8 cellular contexts compared by ENCODE assay signal in genomic region chr1:6785318-6785712, GRCh38. TPM values are rescaled to one million over a fixed set of nuclear protein-coding genes. Genes with fewer than 3 reads are reported as not detected.
DNase-seq lines count a peak whose midpoint lies in the region; ATAC-seq and TF ChIP-seq lines count a peak whose summit lies in the region.

Gene CAMTA1 (plus strand): TSS chr1:6785454. CDS start chr1:6785531, 77 bp downstream.

- H3K4me1 ChIP-seq in cardiac muscle cell (ENCODE audit: low read depth) = peaks cover 44% of the 10 kb centered on the region

- ATAC-seq in GM18498 (IDR thresholded peaks at IDR 0.05; ENCODE audit: unreplicated experiment) = peak; percentile 75
- peak; percentile 76 for ATAC-seq in HG03045 (IDR thresholded peaks at IDR 0.05; ENCODE audit: unreplicated experiment)
- ATAC-seq in activated CD8-positive, alpha-beta T cell treated with anti-CD3 and anti-CD28 coated beads, Interleukin-2, amount 10 ng/mL, durations not matched to agents 7 days and 5 days = peak; percentile 88

- no peaks in the 10 kb centered on the region for H3K36me3 ChIP-seq in cardiac muscle cell

- H3K27me3 ChIP-seq in cardiac muscle cell = no peaks in the 10 kb centered on the region

- H3K9me3 ChIP-seq in cardiac muscle cell (ENCODE audit: low read depth) = no peaks in the 10 kb centered on the region

- no peaks in the 10 kb centered on the region for H3K9me3 Mint-ChIP-seq in activated CD8-positive, alpha-beta T cell treated with anti-CD3 and anti-CD28 coated beads, Interleukin-2, amount 10 ng/mL, durations not matched to agents 7 days and 5 days (ENCODE audit: insufficient read depth)

- DNase-seq in activated CD8-positive, alpha-beta T cell treated with anti-CD3 and anti-CD28 coated beads, Interleukin-2, amount 10 ng/mL, durations not matched to agents 7 days and 5 days = no peak
- DNase-seq in cardiac muscle cell (ENCODE audit: low read depth in 1 of 2, low spot score in 1 of 2) = no peak
- no peak for DNase-seq in renal cortical epithelial cell (ENCODE audit: low read depth)
- no peak for DNase-seq in SHP77 (lab: John Stamatoyannopoulos, UW)
- no peak for DNase-seq in HPDE6-E6E7 (ENCODE audit: extremely low spot score)
- DNase-seq in inferior parietal cortex (ENCODE audit: extremely low spot score) = no peak

- H3K4me1 Mint-ChIP-seq in activated CD8-positive, alpha-beta T cell treated with anti-CD3 and anti-CD28 coated beads, Interleukin-2, amount 10 ng/mL, durations not matched to agents 7 days and 5 days (ENCODE audit: low read depth) = peaks cover 42% of the 10 kb centered on the region

- H3K36me3 Mint-ChIP-seq in activated CD8-positive, alpha-beta T cell treated with anti-CD3 and anti-CD28 coated beads, Interleukin-2, amount 10 ng/mL, durations not matched to agents 7 days and 5 days (ENCODE audit: low read depth) = peaks cover 18% of the 10 kb centered on the region

- TF ChIP-seq CTCF in cardiac muscle cell (IDR thresholded peaks at IDR 0.05; ENCODE audit: low read depth, low read length) = no peak

- CTCF ChIA-PET in activated CD8-positive, alpha-beta T cell treated with anti-CD3 and anti-CD28 coated beads, Interleukin-2, amount 10 ng/mL, durations not matched to agents 7 days and 5 days (lab: Charles Lee) = interaction anchor here (0.8 to 1.6 kb wide), 4 partner anchors 10 to 178 kb away, joined by 3 to 5 read pairs (median 3); no protein-coding TSS in a partner anchor

- H3K4me3 ChIP-seq in cardiac muscle cell = peak within 1 kb of the TSS; percentile 99

- peak within 1 kb of the TSS; percentile 83 for H3K4me3 Mint-ChIP-seq in activated CD8-positive, alpha-beta T cell treated with anti-CD3 and anti-CD28 coated beads, Interleukin-2, amount 10 ng/mL, durations not matched to agents 7 days and 5 days

- H3K27ac Mint-ChIP-seq in activated CD8-positive, alpha-beta T cell treated with anti-CD3 and anti-CD28 coated beads, Interleukin-2, amount 10 ng/mL, durations not matched to agents 7 days and 5 days = peak within 1 kb of the TSS; percentile 93

- H3K27ac ChIP-seq in cardiac muscle cell = peak within 1 kb of the TSS; percentile 99

- H3K27me3 Mint-ChIP-seq in activated CD8-positive, alpha-beta T cell treated with anti-CD3 and anti-CD28 coated beads, Interleukin-2, amount 10 ng/mL, durations not matched to agents 7 days and 5 days (ENCODE audit: low read depth) = no peaks in the 10 kb centered on the region

- POLR2A ChIA-PET in activated CD8-positive, alpha-beta T cell treated with anti-CD3 and anti-CD28 coated beads, Interleukin-2, amount 10 ng/mL, durations not matched to agents 7 days and 5 days (lab: Charles Lee) = interaction anchor here (0.6 to 2.3 kb wide), 7 partner anchors 13 to 1136 kb away, joined by 4 to 13 read pairs (median 6); no protein-coding TSS in a partner anchor

RNA-seq across cellular contexts. Expression of gene CAMTA1, which starts in this region (rescaled TPM):
- total RNA-seq in activated CD8-positive, alpha-beta T cell treated with anti-CD3 and anti-CD28 coated beads, Interleukin-2, amount 10 ng/mL, durations not matched to agents 7 days and 5 days = 10 to 100 TPM; 43.3 to 46.0 TPM
- 209 and 213 TPM in 2 replicates for total RNA-seq in cardiac muscle cell
- 336 and 341 TPM in 2 replicates for polyA plus RNA-seq in cardiac muscle cell
- 56.4 and 79.3 TPM in 2 replicates for total RNA-seq in renal cortical epithelial cell
